Comparison of ENCODE assay signal across 22 cellular contexts in genomic region chr4:189305500-189305899, GRCh38.
"Had no signal": no experiment of that assay in that cellular context is flagged by ENCODE, and none has a peak within 500 bp of the region (broad histone marks: within the 10 kb centered on the region; RNA-seq: fewer than 3 reads in every experiment).

No MANE protein-coding gene starts in this region.

- H3K4me1 ChIP-seq: gastrocnemius medialis, parathyroid adenoma, right lobe of liver, tibial artery had no signal

- H3K36me3 ChIP-seq: esophagus squamous epithelium, gastrocnemius medialis, right lobe of liver, tibial artery had no signal

- ATAC-seq: activated CD4-positive, alpha-beta T cell treated with anti-CD3 and anti-CD28 coated beads for 36 hours; activated T-cell treated with anti-CD3 and anti-CD28 coated beads, Interleukin-2, amount 50 U/mL, for 72 hours; gastrocnemius medialis had no signal

- H3K9me3 ChIP-seq: esophagus squamous epithelium, gastrocnemius medialis, right lobe of liver, tibial artery had no signal

- H3K27ac ChIP-seq: coronary artery, gastrocnemius medialis, parathyroid adenoma, right lobe of liver, skin epidermis, tibial artery had no signal

- H3K27me3 ChIP-seq: esophagus squamous epithelium, gastrocnemius medialis, right lobe of liver, tibial artery had no signal

- DNase-seq: activated B cell treated with CpG ODN at 0.5 μM for 24 hours; activated CD4-positive, alpha-beta memory T cell treated with anti-CD3 and anti-CD28 coated beads for 36 hours; activated CD4-positive, alpha-beta T cell treated with anti-CD3 and anti-CD28 coated beads for 36 hours; activated effector memory CD4-positive, alpha-beta T cell treated with Interleukin-2 at 50 U/mL for 16 hours; activated naive CD4-positive, alpha-beta T cell treated with anti-CD3 and anti-CD28 coated beads for 36 hours; activated naive CD8-positive, alpha-beta T cell treated with anti-CD3 and anti-CD28 coated beads, Interleukin-2, amount 10 ng/mL, durations not matched to agents 7 days and 5 days; activated T-cell treated with anti-CD3 and anti-CD28 coated beads, Interleukin-2, amount 50 U/mL, for 72 hours; amniotic stem cell; cerebellar nuclear complex; esophagus squamous epithelium; gastrocnemius medialis; hypothalamus; nephron progenitor cell; right lobe of liver; stimulated activated CD4-positive, alpha-beta T cell treated with anti-CD3 and anti-CD28 coated beads, Interleukin-1b, Interleukin-23, amount 100 ng/mL, for 48 hours; substantia nigra; tibial artery had no signal

- H3K4me3 ChIP-seq: coronary artery, esophagus squamous epithelium, gastrocnemius medialis, right lobe of liver, skin epidermis, tibial artery had no signal

- FAIRE-seq: bronchial epithelial cell, islet of Langerhans had no signal
